Comparison of ENCODE assay signal across 1 cellular context in genomic region chr17:81514485-81514734, GRCh38.
A peak's percentile ranks its signal among the peaks of the same experiment; 100 is the strongest.
TF ChIP-seq lines count a peak whose summit lies in the region.

No MANE protein-coding gene starts in this region.

TF ChIP-seq in H1, 55 proteins besides CTCF, POLR2A, EP300 and RAD21:
- TF ChIP-seq RXRA (IDR thresholded peaks at IDR 0.05; ENCODE audit: insufficient read depth, low read depth, low read length): no peak
- TF ChIP-seq BACH1 (IDR thresholded peaks at IDR 0.05; ENCODE audit: low read length): peak; percentile 10; the same call in 1 of the 2 replicates
- TF ChIP-seq KDM1A (IDR thresholded peaks at IDR 0.05; ENCODE audit: borderline replicate concordance, low read length): 0 out of 2 replicates have a peak, but pooled peaks have one; percentile 0
